ENCODE assay signal across 1 cellular context in the genomic region with DNA sequence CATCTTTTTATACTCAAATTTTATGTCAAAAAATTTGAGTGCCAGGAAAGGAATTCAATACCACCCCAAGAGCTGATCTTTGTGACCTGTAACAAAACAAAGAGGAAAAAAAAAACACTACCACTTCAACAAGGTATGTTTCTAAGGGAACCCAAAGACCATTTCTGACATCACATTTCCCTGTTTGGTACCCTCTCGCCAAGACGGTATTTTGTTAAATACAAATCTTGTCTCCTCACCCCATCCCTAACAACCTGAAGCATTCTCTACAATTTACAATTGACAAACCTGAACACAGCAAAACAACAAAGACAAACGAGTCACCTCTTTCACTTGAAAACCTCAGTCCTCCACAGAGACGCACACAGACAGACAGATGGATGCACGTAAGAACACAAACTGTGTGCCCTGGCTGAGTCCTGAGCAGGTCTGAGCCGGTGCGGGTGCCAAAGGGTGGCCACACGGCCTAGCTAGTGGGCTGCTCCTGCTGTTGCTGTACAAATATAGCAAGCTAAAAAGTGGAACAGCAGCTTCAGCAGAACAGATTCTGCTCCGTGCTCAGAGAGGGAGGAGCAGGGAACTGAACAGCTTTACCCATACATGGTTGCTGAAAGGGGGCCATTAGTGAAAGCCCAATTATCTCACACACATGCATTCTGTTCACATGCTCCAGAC.
TF ChIP-seq lines count a peak whose summit lies in the region.

No MANE protein-coding gene starts in this region.

TF ChIP-seq in HEK293, 187 proteins besides CTCF, POLR2A, EP300 and RAD21 (continued from another document):
- TF ChIP-seq ZNF335 (tag by site-specific recombination; conservative IDR thresholded peaks at IDR 0.05) (peak; percentile 15; the same call in 1 of the 2 replicates), ZNF341 (tag by site-specific recombination; IDR thresholded peaks at IDR 0.05; ENCODE audit: low read depth) (peak; percentile 93), ZBTB17 (tag by site-specific recombination; IDR thresholded peaks at IDR 0.05) (peak; percentile 46; the same call in 1 of the 2 replicates)
